30 cellular contexts compared by ENCODE assay signal in genomic region chr11:63375434-63375833, GRCh38. TPM values are rescaled to one million over a fixed set of nuclear protein-coding genes. Genes with fewer than 3 reads are reported as not detected.
DNase-seq lines count a peak whose midpoint lies in the region; ATAC-seq, FAIRE-seq and TF ChIP-seq lines count a peak whose summit lies in the region.
"Had no signal": no experiment of that assay in that cellular context is flagged by ENCODE, and none has a peak within 500 bp of the region (broad histone marks: within the 10 kb centered on the region; RNA-seq: fewer than 3 reads in every experiment).

No MANE protein-coding gene starts in this region.

- H3K4me3 Mint-ChIP-seq in CD8-positive, alpha-beta T cell, result no peak overlapping the region
- H3K4me3 Mint-ChIP-seq: activated CD4-positive, alpha-beta memory T cell treated with anti-CD3 and anti-CD28 coated beads for 36 hours; activated naive CD8-positive, alpha-beta T cell treated with anti-CD3 and anti-CD28 coated beads, Interleukin-2, amount 50 U/mL, for 24 hours; CD4-positive, CD25-positive, alpha-beta regulatory T cell; natural killer cell treated with Interleukin-12 subunit alpha and Interleukin-12 subunit beta and Interleukin-15 and Interleukin-18, amount 100 ng/mL, for 72 hours; T-helper 1 cell treated with Interleukin-12 subunit alpha and Interleukin-12 subunit beta and Interleukin-4 antibody, amounts not matched to agents 30 μg/mL and 1 μg/mL, for 36 hours had no signal

- no peak overlapping the region for H3K27ac Mint-ChIP-seq in CD8-positive, alpha-beta T cell
- H3K27ac Mint-ChIP-seq: activated CD4-positive, alpha-beta memory T cell treated with anti-CD3 and anti-CD28 coated beads for 36 hours; activated naive CD8-positive, alpha-beta T cell treated with anti-CD3 and anti-CD28 coated beads, Interleukin-2, amount 50 U/mL, for 24 hours; CD4-positive, CD25-positive, alpha-beta regulatory T cell; natural killer cell treated with Interleukin-12 subunit alpha and Interleukin-12 subunit beta and Interleukin-15 and Interleukin-18, amount 100 ng/mL, for 72 hours; T-helper 1 cell treated with Interleukin-12 subunit alpha and Interleukin-12 subunit beta and Interleukin-4 antibody, amounts not matched to agents 30 μg/mL and 1 μg/mL, for 36 hours had no signal

- no peaks in the 10 kb centered on the region for H3K4me1 ChIP-seq in CD8-positive, alpha-beta T cell (ENCODE audit: insufficient read depth, low read length)
- H3K4me1 ChIP-seq: esophagus squamous epithelium, gastroesophageal sphincter, parathyroid adenoma, vagina had no signal

- POLR2A ChIA-PET in CD8-positive, alpha-beta T cell (lab: Charles Lee), result no interaction called here

- H3K4me1 Mint-ChIP-seq in CD8-positive, alpha-beta T cell (ENCODE audit: low read depth), result no peaks in the 10 kb centered on the region
- H3K4me1 Mint-ChIP-seq: activated naive CD8-positive, alpha-beta T cell treated with anti-CD3 and anti-CD28 coated beads, Interleukin-2, amount 50 U/mL, for 24 hours; CD4-positive, CD25-positive, alpha-beta regulatory T cell had no signal

- H3K4me3 ChIP-seq in CD8-positive, alpha-beta T cell (ENCODE audit: low read depth, low read length), result no peak overlapping the region
- H3K4me3 ChIP-seq: body of pancreas, esophagus squamous epithelium, gastroesophageal sphincter, MG63, right lobe of liver, vagina had no signal

- intact Hi-C loops in CD8-positive, alpha-beta T cell (cut with DNase I, micrococcal nuclease), result no loop called here

- H3K9me3 ChIP-seq in CD8-positive, alpha-beta T cell (ENCODE audit: low read length), result no peaks in the 10 kb centered on the region
- H3K9me3 ChIP-seq: body of pancreas, esophagus squamous epithelium, gastroesophageal sphincter, MG63, right lobe of liver, vagina had no signal

- CTCF ChIA-PET in CD8-positive, alpha-beta T cell (lab: Charles Lee), result no interaction called here

- peak; percentile 8 for DNase-seq in ELR (ENCODE audit: low read depth)
- DNase-seq in NOMO-1 treated with dmso at 0.1 percent for 144 hours (lab: John Stamatoyannopoulos, UW; ENCODE audit: unreplicated experiment), result peak; percentile 82
- DNase-seq in globus pallidus (ENCODE audit: low spot score), result peak; percentile 18
- DNase-seq in D721Med (ENCODE audit: insufficient read length, low spot score), result no peak
- no peak for DNase-seq in AML-193 (lab: John Stamatoyannopoulos, UW)
- DNase-seq in CD8-positive, alpha-beta T cell, result no peak
- DNase-seq in effector CD8-positive, alpha-beta T cell (lab: John Stamatoyannopoulos, UW), result no peak
- DNase-seq: activated CD4-positive, alpha-beta memory T cell treated with anti-CD3 and anti-CD28 coated beads for 36 hours; activated effector memory CD4-positive, alpha-beta T cell treated with anti-CD3 and anti-CD28 coated beads, Interleukin-2, amount 50 U/mL, for 16 hours; activated naive CD8-positive, alpha-beta T cell treated with anti-CD3 and anti-CD28 coated beads, Interleukin-2, amount 50 U/mL, for 24 hours; body of pancreas; CD4-positive, CD25-positive, alpha-beta regulatory T cell; DMS53; effector memory CD4-positive, alpha-beta T cell; esophagus squamous epithelium; kidney glomerular epithelial cell; mesendoderm; MG63; NCI-H2081; right lobe of liver had no signal

- peak; percentile 64 for ATAC-seq in HG03342 (IDR thresholded peaks at IDR 0.05; ENCODE audit: unreplicated experiment)
- no peak for ATAC-seq in CD8-positive, alpha-beta T cell
- ATAC-seq: activated naive CD8-positive, alpha-beta T cell treated with anti-CD3 and anti-CD28 coated beads, Interleukin-2, amount 50 U/mL, for 24 hours; body of pancreas; gastroesophageal sphincter; natural killer cell treated with Interleukin-12 subunit alpha and Interleukin-12 subunit beta and Interleukin-15 and Interleukin-18, amount 100 ng/mL, for 72 hours; right lobe of liver; Right ventricle myocardium inferior had no signal

- no peaks in the 10 kb centered on the region for H3K9me3 Mint-ChIP-seq in CD8-positive, alpha-beta T cell
- H3K9me3 Mint-ChIP-seq: activated CD4-positive, alpha-beta memory T cell treated with anti-CD3 and anti-CD28 coated beads for 36 hours; activated naive CD8-positive, alpha-beta T cell treated with anti-CD3 and anti-CD28 coated beads, Interleukin-2, amount 50 U/mL, for 24 hours; natural killer cell treated with Interleukin-12 subunit alpha and Interleukin-12 subunit beta and Interleukin-15 and Interleukin-18, amount 100 ng/mL, for 72 hours; T-helper 1 cell treated with Interleukin-12 subunit alpha and Interleukin-12 subunit beta and Interleukin-4 antibody, amounts not matched to agents 30 μg/mL and 1 μg/mL, for 36 hours had no signal

- FAIRE-seq in D721Med (lab: Jason Lieb, UNC), result no peak

- H3K27ac ChIP-seq in CD8-positive, alpha-beta T cell (ENCODE audit: low read depth, low read length), result no peak overlapping the region
- H3K27ac ChIP-seq: body of pancreas, esophagus squamous epithelium, gastroesophageal sphincter, parathyroid adenoma, right lobe of liver, vagina had no signal

- peaks cover 31% of the 10 kb centered on the region for H3K27me3 Mint-ChIP-seq in CD8-positive, alpha-beta T cell (ENCODE audit: low read depth)

- H3K27me3 ChIP-seq in CD8-positive, alpha-beta T cell (ENCODE audit: insufficient read depth, low read length), result no peaks in the 10 kb centered on the region
- H3K27me3 ChIP-seq: body of pancreas, gastroesophageal sphincter, right lobe of liver, vagina had no signal

- H3K36me3 ChIP-seq in CD8-positive, alpha-beta T cell (ENCODE audit: insufficient read depth, low read length), result no peaks in the 10 kb centered on the region
- H3K36me3 ChIP-seq: esophagus squamous epithelium, gastroesophageal sphincter, MG63, vagina had no signal

- no peak for TF ChIP-seq CTCF in D721Med (IDR thresholded peaks at IDR 0.05; ENCODE audit: insufficient read depth, missing control alignments)
- TF ChIP-seq CTCF in CD8-positive, alpha-beta T cell (IDR thresholded peaks at IDR 0.05), result no peak

- no peaks in the 10 kb centered on the region for H3K36me3 Mint-ChIP-seq in CD8-positive, alpha-beta T cell
- H3K36me3 Mint-ChIP-seq: activated CD4-positive, alpha-beta memory T cell treated with anti-CD3 and anti-CD28 coated beads for 36 hours; CD4-positive, CD25-positive, alpha-beta regulatory T cell; natural killer cell treated with Interleukin-12 subunit alpha and Interleukin-12 subunit beta and Interleukin-15 and Interleukin-18, amount 100 ng/mL, for 72 hours had no signal

RNA-seq across cellular contexts. Expression of gene SLC22A9, which starts 5.8 kb away (rescaled TPM):
- total RNA-seq in CD8-positive, alpha-beta T cell, result not detected
- total RNA-seq: A673; activated CD4-positive, alpha-beta memory T cell treated with anti-CD3 and anti-CD28 coated beads for 36 hours; CD4-positive, CD25-positive, alpha-beta regulatory T cell; chondrocyte; esophagus squamous epithelium; gastroesophageal sphincter; natural killer cell treated with Interleukin-12 subunit alpha and Interleukin-12 subunit beta and Interleukin-15 and Interleukin-18, amount 100 ng/mL, for 72 hours; NCI-H460; Right ventricle myocardium inferior; vagina had no signal

Comparison
In these comparisons a context has a peak if more than half of its experiments do, and no peak if none do; other contexts are left out.
1. DNase-seq: peak in ELR (single experiment), NOMO-1 treated with dmso at 0.1 percent for 144 hours (single experiment) and globus pallidus (single experiment); none in D721Med (single experiment), AML-193 (0 of 2), CD8-positive, alpha-beta T cell (0 of 7) and effector CD8-positive, alpha-beta T cell (single experiment).